Comparison of ENCODE assay signal across 1 cellular context in genomic region chr17:82848022-82848592, GRCh38.
A peak's percentile ranks its signal among the peaks of the same experiment; 100 is the strongest.
TF ChIP-seq lines count a peak whose summit lies in the region.

No MANE protein-coding gene starts in this region.

TF ChIP-seq in HepG2, 621 proteins besides CTCF, POLR2A, EP300 and RAD21 (continued from another document and continues in another):
- no peak for TF ChIP-seq CSRNP2 (CRISPR knock-in tag; conservative IDR thresholded peaks at IDR 0.05; ENCODE audit: low read depth)
- no peak for TF ChIP-seq ZNF329 (CRISPR knock-in tag; IDR thresholded peaks at IDR 0.05; ENCODE audit: low read depth)
- TF ChIP-seq RBFOX2 (IDR thresholded peaks at IDR 0.05; ENCODE audit: low read depth, low read length), result no peak
- TF ChIP-seq ATF7-NPFF (CRISPR knock-in tag; IDR thresholded peaks at IDR 0.05; ENCODE audit: low read depth), result peak; percentile 40; the same call in 1 of the 2 replicates
- TF ChIP-seq GZF1 (CRISPR knock-in tag; IDR thresholded peaks at IDR 0.05), result no peak
- TF ChIP-seq SNAI1 (CRISPR knock-in tag; IDR thresholded peaks at IDR 0.05; ENCODE audit: borderline replicate concordance), result no peak
- TF ChIP-seq, protein P1, sequence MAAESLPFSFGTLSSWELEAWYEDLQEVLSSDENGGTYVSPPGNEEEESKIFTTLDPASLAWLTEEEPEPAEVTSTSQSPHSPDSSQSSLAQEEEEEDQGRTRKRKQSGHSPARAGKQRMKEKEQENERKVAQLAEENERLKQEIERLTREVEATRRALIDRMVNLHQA (CRISPR knock-in tag; IDR thresholded peaks at IDR 0.05), result no peak
- TF ChIP-seq, protein P2, sequence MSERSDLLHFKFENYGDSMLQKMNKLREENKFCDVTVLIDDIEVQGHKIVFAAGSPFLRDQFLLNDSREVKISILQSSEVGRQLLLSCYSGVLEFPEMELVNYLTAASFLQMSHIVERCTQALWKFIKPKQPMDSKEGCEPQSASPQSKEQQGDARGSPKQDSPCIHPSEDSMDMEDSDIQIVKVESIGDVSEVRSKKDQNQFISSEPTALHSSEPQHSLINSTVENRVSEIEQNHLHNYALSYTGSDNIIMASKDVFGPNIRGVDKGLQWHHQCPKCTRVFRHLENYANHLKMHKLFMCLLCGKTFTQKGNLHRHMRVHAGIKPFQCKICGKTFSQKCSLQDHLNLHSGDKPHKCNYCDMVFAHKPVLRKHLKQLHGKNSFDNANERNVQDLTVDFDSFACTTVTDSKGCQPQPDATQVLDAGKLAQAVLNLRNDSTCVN (CRISPR knock-in tag; IDR thresholded peaks at IDR 0.05; ENCODE audit: borderline replicate concordance), result no peak
- TF ChIP-seq ZNF142 (CRISPR knock-in tag; IDR thresholded peaks at IDR 0.05), result no peak
- no peak for TF ChIP-seq ZNF547 (CRISPR knock-in tag; IDR thresholded peaks at IDR 0.05)
- no peak for TF ChIP-seq ZNF782 (CRISPR knock-in tag; IDR thresholded peaks at IDR 0.05; ENCODE audit: borderline replicate concordance)
- TF ChIP-seq PRPF4 (IDR thresholded peaks at IDR 0.05; ENCODE audit: low read depth, low read length, poor library complexity, severe bottlenecking), result no peak
- TF ChIP-seq, protein P3, sequence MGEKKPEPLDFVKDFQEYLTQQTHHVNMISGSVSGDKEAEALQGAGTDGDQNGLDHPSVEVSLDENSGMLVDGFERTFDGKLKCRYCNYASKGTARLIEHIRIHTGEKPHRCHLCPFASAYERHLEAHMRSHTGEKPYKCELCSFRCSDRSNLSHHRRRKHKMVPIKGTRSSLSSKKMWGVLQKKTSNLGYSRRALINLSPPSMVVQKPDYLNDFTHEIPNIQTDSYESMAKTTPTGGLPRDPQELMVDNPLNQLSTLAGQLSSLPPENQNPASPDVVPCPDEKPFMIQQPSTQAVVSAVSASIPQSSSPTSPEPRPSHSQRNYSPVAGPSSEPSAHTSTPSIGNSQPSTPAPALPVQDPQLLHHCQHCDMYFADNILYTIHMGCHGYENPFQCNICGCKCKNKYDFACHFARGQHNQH (CRISPR knock-in tag; IDR thresholded peaks at IDR 0.05), result no peak
- no peak for TF ChIP-seq ZNF33A (CRISPR knock-in tag; IDR thresholded peaks at IDR 0.05; ENCODE audit: borderline replicate concordance)
- TF ChIP-seq, protein P4, sequence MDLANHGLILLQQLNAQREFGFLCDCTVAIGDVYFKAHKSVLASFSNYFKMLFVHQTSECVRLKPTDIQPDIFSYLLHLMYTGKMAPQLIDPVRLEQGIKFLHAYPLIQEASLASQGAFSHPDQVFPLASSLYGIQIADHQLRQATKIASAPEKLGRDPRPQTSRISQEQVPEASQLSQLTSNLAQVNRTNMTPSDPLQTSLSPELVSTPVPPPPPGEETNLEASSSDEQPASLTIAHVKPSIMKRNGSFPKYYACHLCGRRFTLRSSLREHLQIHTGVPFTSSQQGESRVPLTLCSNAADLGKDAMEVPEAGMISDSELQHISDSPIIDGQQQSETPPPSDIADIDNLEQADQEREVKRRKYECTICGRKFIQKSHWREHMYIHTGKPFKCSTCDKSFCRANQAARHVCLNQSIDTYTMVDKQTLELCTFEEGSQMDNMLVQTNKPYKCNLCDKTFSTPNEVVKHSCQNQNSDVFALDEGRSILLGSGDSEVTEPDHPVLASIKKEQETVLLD (CRISPR knock-in tag; IDR thresholded peaks at IDR 0.05; ENCODE audit: low read depth), result no peak
- TF ChIP-seq TAF1 (CRISPR knock-in tag; IDR thresholded peaks at IDR 0.05), result no peak
- TF ChIP-seq, protein P5, sequence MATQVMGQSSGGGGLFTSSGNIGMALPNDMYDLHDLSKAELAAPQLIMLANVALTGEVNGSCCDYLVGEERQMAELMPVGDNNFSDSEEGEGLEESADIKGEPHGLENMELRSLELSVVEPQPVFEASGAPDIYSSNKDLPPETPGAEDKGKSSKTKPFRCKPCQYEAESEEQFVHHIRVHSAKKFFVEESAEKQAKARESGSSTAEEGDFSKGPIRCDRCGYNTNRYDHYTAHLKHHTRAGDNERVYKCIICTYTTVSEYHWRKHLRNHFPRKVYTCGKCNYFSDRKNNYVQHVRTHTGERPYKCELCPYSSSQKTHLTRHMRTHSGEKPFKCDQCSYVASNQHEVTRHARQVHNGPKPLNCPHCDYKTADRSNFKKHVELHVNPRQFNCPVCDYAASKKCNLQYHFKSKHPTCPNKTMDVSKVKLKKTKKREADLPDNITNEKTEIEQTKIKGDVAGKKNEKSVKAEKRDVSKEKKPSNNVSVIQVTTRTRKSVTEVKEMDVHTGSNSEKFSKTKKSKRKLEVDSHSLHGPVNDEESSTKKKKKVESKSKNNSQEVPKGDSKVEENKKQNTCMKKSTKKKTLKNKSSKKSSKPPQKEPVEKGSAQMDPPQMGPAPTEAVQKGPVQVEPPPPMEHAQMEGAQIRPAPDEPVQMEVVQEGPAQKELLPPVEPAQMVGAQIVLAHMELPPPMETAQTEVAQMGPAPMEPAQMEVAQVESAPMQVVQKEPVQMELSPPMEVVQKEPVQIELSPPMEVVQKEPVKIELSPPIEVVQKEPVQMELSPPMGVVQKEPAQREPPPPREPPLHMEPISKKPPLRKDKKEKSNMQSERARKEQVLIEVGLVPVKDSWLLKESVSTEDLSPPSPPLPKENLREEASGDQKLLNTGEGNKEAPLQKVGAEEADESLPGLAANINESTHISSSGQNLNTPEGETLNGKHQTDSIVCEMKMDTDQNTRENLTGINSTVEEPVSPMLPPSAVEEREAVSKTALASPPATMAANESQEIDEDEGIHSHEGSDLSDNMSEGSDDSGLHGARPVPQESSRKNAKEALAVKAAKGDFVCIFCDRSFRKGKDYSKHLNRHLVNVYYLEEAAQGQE (IDR thresholded peaks at IDR 0.05; ENCODE audit: borderline replicate concordance in 1 of 2, low read depth in 1 of 2, low read length in 2 of 2), result no peak; a peak in 1 of 4 replicates
- TF ChIP-seq POLR2G (IDR thresholded peaks at IDR 0.05; ENCODE audit: low read depth, low read length), result no peak
- no peak for TF ChIP-seq MATR3 (CRISPR knock-in tag; IDR thresholded peaks at IDR 0.05)
- no peak for TF ChIP-seq REXO4 (CRISPR knock-in tag; IDR thresholded peaks at IDR 0.05; ENCODE audit: borderline replicate concordance)
- TF ChIP-seq, protein P6, sequence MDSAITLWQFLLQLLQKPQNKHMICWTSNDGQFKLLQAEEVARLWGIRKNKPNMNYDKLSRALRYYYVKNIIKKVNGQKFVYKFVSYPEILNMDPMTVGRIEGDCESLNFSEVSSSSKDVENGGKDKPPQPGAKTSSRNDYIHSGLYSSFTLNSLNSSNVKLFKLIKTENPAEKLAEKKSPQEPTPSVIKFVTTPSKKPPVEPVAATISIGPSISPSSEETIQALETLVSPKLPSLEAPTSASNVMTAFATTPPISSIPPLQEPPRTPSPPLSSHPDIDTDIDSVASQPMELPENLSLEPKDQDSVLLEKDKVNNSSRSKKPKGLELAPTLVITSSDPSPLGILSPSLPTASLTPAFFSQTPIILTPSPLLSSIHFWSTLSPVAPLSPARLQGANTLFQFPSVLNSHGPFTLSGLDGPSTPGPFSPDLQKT (CRISPR knock-in tag; IDR thresholded peaks at IDR 0.05; ENCODE audit: borderline replicate concordance), result no peak
- TF ChIP-seq SP140L (CRISPR knock-in tag; IDR thresholded peaks at IDR 0.05; ENCODE audit: borderline replicate concordance), result no peak
- TF ChIP-seq HNF4G (IDR thresholded peaks at IDR 0.05; ENCODE audit: borderline replicate concordance, low read depth, low read length), result peak; percentile 51; the same call in 1 of the 2 replicates
- TF ChIP-seq HNF4G (CRISPR knock-in tag; IDR thresholded peaks at IDR 0.05; ENCODE audit: borderline replicate concordance, low read depth), result no peak
- TF ChIP-seq, protein P7, sequence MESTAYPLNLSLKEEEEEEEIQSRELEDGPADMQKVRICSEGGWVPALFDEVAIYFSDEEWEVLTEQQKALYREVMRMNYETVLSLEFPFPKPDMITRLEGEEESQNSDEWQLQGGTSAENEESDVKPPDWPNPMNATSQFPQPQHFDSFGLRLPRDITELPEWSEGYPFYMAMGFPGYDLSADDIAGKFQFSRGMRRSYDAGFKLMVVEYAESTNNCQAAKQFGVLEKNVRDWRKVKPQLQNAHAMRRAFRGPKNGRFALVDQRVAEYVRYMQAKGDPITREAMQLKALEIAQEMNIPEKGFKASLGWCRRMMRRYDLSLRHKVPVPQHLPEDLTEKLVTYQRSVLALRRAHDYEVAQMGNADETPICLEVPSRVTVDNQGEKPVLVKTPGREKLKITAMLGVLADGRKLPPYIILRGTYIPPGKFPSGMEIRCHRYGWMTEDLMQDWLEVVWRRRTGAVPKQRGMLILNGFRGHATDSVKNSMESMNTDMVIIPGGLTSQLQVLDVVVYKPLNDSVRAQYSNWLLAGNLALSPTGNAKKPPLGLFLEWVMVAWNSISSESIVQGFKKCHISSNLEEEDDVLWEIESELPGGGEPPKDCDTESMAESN (CRISPR knock-in tag; conservative IDR thresholded peaks at IDR 0.05), result no peak
- no peak for TF ChIP-seq TBP (CRISPR knock-in tag; IDR thresholded peaks at IDR 0.05)
- no peak for TF ChIP-seq ZNF770 (CRISPR knock-in tag; IDR thresholded peaks at IDR 0.05)
- TF ChIP-seq THRA (CRISPR knock-in tag; IDR thresholded peaks at IDR 0.05; ENCODE audit: borderline replicate concordance), result no peak
- TF ChIP-seq KDM5B (CRISPR knock-in tag; IDR thresholded peaks at IDR 0.05; ENCODE audit: borderline replicate concordance), result no peak
- no peak for TF ChIP-seq ZNF12 (CRISPR knock-in tag; IDR thresholded peaks at IDR 0.05)
- TF ChIP-seq ZNF839 (CRISPR knock-in tag; IDR thresholded peaks at IDR 0.05; ENCODE audit: borderline replicate concordance), result no peak
- no peak for TF ChIP-seq ZFP62 (CRISPR knock-in tag; IDR thresholded peaks at IDR 0.05)
- 0 out of 2 replicates have a peak, but pooled peaks have one; percentile 17 for TF ChIP-seq ZNF598 (CRISPR knock-in tag; IDR thresholded peaks at IDR 0.05; ENCODE audit: borderline replicate concordance)
- TF ChIP-seq ZC3H13 (CRISPR knock-in tag; IDR thresholded peaks at IDR 0.05), result no peak
- TF ChIP-seq CAMTA2 (CRISPR knock-in tag; IDR thresholded peaks at IDR 0.05; ENCODE audit: borderline replicate concordance), result no peak
- no peak for TF ChIP-seq HES4 (CRISPR knock-in tag; IDR thresholded peaks at IDR 0.05; ENCODE audit: borderline replicate concordance)
